ENCODE assay signal across 18 cellular contexts in the genomic region with DNA sequence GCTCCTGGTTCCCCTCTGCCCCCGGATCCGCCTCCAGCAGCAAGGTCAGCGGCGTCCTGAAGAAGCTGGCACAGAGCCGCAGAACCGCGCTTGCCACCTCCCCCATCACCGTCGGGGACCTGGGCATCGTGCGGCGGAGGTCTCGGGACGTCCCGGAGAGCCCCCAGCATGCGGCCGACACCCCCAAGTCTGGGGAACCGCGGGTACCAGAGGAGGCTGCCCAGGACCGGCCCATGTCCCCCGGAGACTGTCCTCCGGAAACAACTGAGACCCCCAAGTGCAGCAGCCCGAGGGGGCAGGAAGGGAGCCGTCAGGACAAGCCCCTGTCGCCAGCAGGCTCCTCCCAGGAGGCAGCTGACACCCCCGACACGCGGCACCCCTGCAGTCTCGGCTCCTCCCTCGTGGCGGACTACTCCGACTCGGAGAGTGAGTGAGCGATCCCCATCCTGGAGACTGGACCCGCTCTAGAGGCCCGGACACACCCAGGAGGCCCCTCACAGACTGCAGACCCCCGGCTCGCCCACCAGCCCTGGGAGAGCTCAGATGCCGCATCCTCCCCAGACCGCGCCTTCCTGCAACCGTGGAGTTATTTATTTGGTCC. TPM values are rescaled to one million over a fixed set of nuclear protein-coding genes. Genes with fewer than 3 reads are reported as not detected.
DNase-seq lines count a peak whose midpoint lies in the region; ATAC-seq, FAIRE-seq and TF ChIP-seq lines count a peak whose summit lies in the region.
"Had no signal": no experiment of that assay in that cellular context is flagged by ENCODE, and none has a peak within 500 bp of the region (broad histone marks: within the 10 kb centered on the region; RNA-seq: fewer than 3 reads in every experiment).

No MANE protein-coding gene starts in this region.

- no peak for DNase-seq in Caco-2
- DNase-seq in H9 = peak; percentile 44
- no peak for DNase-seq in K562 (ENCODE audit: extremely low read depth in 1 of 4, low spot score in 3 of 4)
- no peak for DNase-seq in neuronal stem cell (ENCODE audit: low spot score)
- DNase-seq in GM13977 (ENCODE audit: low spot score) = no peak
- no peak for DNase-seq in erythroblast (lab: John Stamatoyannopoulos, UW)
- no peak for DNase-seq in vagina (ENCODE audit: extremely low spot score in 2 of 2)
- DNase-seq: BE2C, DND-41, GM23248, HCEC 1CT, MM.1S, NCI-H1048, NCI-H1417 treated with DMSO at 0.1 percent for 48 hours, NCI-H187, SIG-M5, SK-N-SH had no signal

- H2BK5ac ChIP-seq in H9 (ENCODE audit: insufficient read length, low read length) (no peak overlapping the region), neuronal stem cell (ENCODE audit: low read length) (peak overlapping the region; percentile 66)

- intact Hi-C loops in Caco-2 (cut with micrococcal nuclease; ENCODE audit: unreplicated experiment) = no loop called here
- intact Hi-C loops in K562 (cut with micrococcal nuclease) = no loop called here
- intact Hi-C loops in vagina (cut with DNase I) = no loop called here

- H3K79me2 ChIP-seq in H9 (ENCODE audit: insufficient read depth, low read length) = no peaks in the 10 kb centered on the region
- peaks cover 28% of the 10 kb centered on the region for H3K79me2 ChIP-seq in K562 (ENCODE audit: control insufficient read depth, insufficient read depth, low read length)

- H3K4me1 Mint-ChIP-seq in Caco-2 (ENCODE audit: low read depth, unreplicated experiment) (peaks cover 9% of the 10 kb centered on the region), H9 (peaks cover 6 to 8% of the 10 kb centered on the region in 2 experiments)

- H2BK20ac ChIP-seq in H9 (ENCODE audit: low read depth, low read length, poor library complexity, severe bottlenecking) = no peak overlapping the region

- H3K9ac ChIP-seq in H9 (ENCODE audit: extremely low read depth, insufficient read length, low read length) = no peak overlapping the region
- H3K9ac ChIP-seq in K562 (ENCODE audit: insufficient read depth in 1 of 2, low read depth in 2 of 2, low read length in 2 of 2) = peak overlapping the region in 1 of 2 experiments; percentile 14; a peak in 2 of 4 replicates
- no peak overlapping the region for H3K9ac ChIP-seq in neuronal stem cell (ENCODE audit: low read depth, low read length, poor library complexity)
- H3K9ac ChIP-seq: GM23248, SK-N-SH had no signal

- H3K79me1 ChIP-seq in H9 (ENCODE audit: insufficient read depth, low read depth, low read length, poor library complexity, severe bottlenecking) (no peaks in the 10 kb centered on the region), neuronal stem cell (ENCODE audit: low read depth, low read length) (peaks cover 7% of the 10 kb centered on the region)

- H3K27ac ChIP-seq in H9 (ENCODE audit: insufficient read length, low read depth, low read length) (no peak overlapping the region), K562 (ENCODE audit: extremely low read depth, low read depth, low read length) (no peak overlapping the region), neuronal stem cell (replicated peaks; ENCODE audit: low read length) (no peak overlapping the region), vagina (no peak overlapping the region)
- H3K27ac ChIP-seq: GM23248 had no signal

- ATAC-seq in K562 = no peak
- ATAC-seq: GM12878 had no signal

- H3K36me3 ChIP-seq in Caco-2 (ENCODE audit: control insufficient read depth, insufficient read depth, low read length) (no peaks in the 10 kb centered on the region), K562 (ENCODE audit: control insufficient read depth, insufficient read depth, low read length) (peaks cover 60% of the 10 kb centered on the region; the same call in 1 of the 3 replicates), neuronal stem cell (replicated peaks in 1 of 2; ENCODE audit: control insufficient read depth in 2 of 2, insufficient read depth in 2 of 2, low read length in 2 of 2) (peaks cover 28 to 62% of the 10 kb centered on the region in 2 donors), vagina (peaks cover 0 to 49% of the 10 kb centered on the region in 2 donors)

- H4K5ac ChIP-seq in H9 (ENCODE audit: insufficient read length, low read depth, low read length) = no peak overlapping the region

- H3K23me2 ChIP-seq in H9 (ENCODE audit: insufficient read length, low read depth, low read length, poor library complexity, severe bottlenecking) = peaks cover 4% of the 10 kb centered on the region

- no peak overlapping the region for H2AFZ ChIP-seq in H9 (ENCODE audit: low read length)
- H2AFZ ChIP-seq in K562 (ENCODE audit: low read depth, low read length) = no peak overlapping the region
- H2AFZ ChIP-seq in neuronal stem cell (ENCODE audit: low read length) = no peak overlapping the region
- H2AFZ ChIP-seq: GM23248 had no signal

- TF ChIP-seq RAD21 in K562 (CRISPR knock-in tag; conservative IDR thresholded peaks at IDR 0.05 in 1 of 2, IDR thresholded peaks at IDR 0.05 in 1 of 2) = no peak

- POLR2A ChIA-PET in Caco-2 (lab: Charles Lee) (no interaction called here), K562 (lab: Yijun Ruan, JAX) (interaction anchor here (0.5 to 0.7 kb wide), 2 partner anchors 11 to 116 kb away, joined by 3 read pairs; a partner anchor contains a TSS)

- H3K4me1 ChIP-seq in Caco-2 = peaks cover 4% of the 10 kb centered on the region; the same call in 1 of the 2 replicates
- H3K4me1 ChIP-seq in H9 (ENCODE audit: insufficient read depth, low read length) = no peaks in the 10 kb centered on the region; the same call in 1 of the 2 replicates
- peaks cover 7 to 43% of the 10 kb centered on the region in 2 experiments; a peak in 3 of 5 replicates for H3K4me1 ChIP-seq in K562 (replicated peaks in 1 of 2; ENCODE audit: control insufficient read depth in 2 of 2, insufficient read depth in 2 of 2, low read length in 2 of 2)
- peaks cover 0 to 5% of the 10 kb centered on the region in 2 donors for H3K4me1 ChIP-seq in neuronal stem cell (ENCODE audit: control insufficient read depth in 2 of 2, insufficient read depth in 1 of 2, low read depth in 1 of 2, low read length in 2 of 2)
- H3K4me1 ChIP-seq in vagina = peaks cover 30% of the 10 kb centered on the region
- H3K4me1 ChIP-seq: BE2C had no signal

- H3K4me3 ChIP-seq in Caco-2 (ENCODE audit: low read depth, low read length) (no peak overlapping the region), K562 (no peak overlapping the region), neuronal stem cell (ENCODE audit: low read length in 2 of 2) (no peak overlapping the region), vagina (no peak overlapping the region)
- H3K4me3 ChIP-seq: GM12878, GM23248 had no signal

- no peaks in the 10 kb centered on the region for H3K9me1 ChIP-seq in K562 (ENCODE audit: control insufficient read depth, insufficient read depth, low read length)

- H3K9me3 ChIP-seq in Caco-2 (no peaks in the 10 kb centered on the region), H9 (ENCODE audit: control insufficient read depth, low read depth, low read length) (no peaks in the 10 kb centered on the region), K562 (replicated peaks; ENCODE audit: control insufficient read depth, insufficient read depth, low read depth, low read length) (no peaks in the 10 kb centered on the region), neuronal stem cell (replicated peaks in 1 of 2; ENCODE audit: control insufficient read depth in 2 of 2, insufficient read depth in 1 of 2, low read depth in 1 of 2, low read length in 2 of 2) (peaks cover 0 to 9% of the 10 kb centered on the region in 2 donors), vagina (no peaks in the 10 kb centered on the region)
- H3K9me3 ChIP-seq: BE2C, SK-N-SH had no signal

- H2BK15ac ChIP-seq in H9 (ENCODE audit: low read depth, low read length) (no peak overlapping the region), neuronal stem cell (ENCODE audit: low read length) (no peak overlapping the region)

- H3K4ac ChIP-seq in H9 (ENCODE audit: low read depth, low read length) (no peak overlapping the region), neuronal stem cell (ENCODE audit: low read length) (no peak overlapping the region)

- H3K18ac ChIP-seq in H9 (ENCODE audit: insufficient read length, low read depth, low read length) (no peak overlapping the region), neuronal stem cell (ENCODE audit: low read length) (no peak overlapping the region)

- H3K4me2 ChIP-seq in H9 (ENCODE audit: insufficient read depth, insufficient read length, low read length) (no peak overlapping the region), K562 (ENCODE audit: insufficient read depth, low read length) (no peak overlapping the region), neuronal stem cell (ENCODE audit: insufficient read depth, low read length, poor library complexity, severe bottlenecking) (peak overlapping the region; percentile 11)
- H3K4me2 ChIP-seq: SK-N-SH had no signal

- H3K23ac ChIP-seq in H9 (ENCODE audit: insufficient read length, low read depth, low read length) (no peak overlapping the region), neuronal stem cell (ENCODE audit: low read depth, low read length, poor library complexity) (no peak overlapping the region)

- H2AK5ac ChIP-seq in H9 (ENCODE audit: insufficient read length, low read length) (no peak overlapping the region), neuronal stem cell (ENCODE audit: low read depth, low read length) (no peak overlapping the region)

- H3K4me3 Mint-ChIP-seq in Caco-2 (ENCODE audit: unreplicated experiment) (no peak overlapping the region), H9 (no peak overlapping the region)

- TF ChIP-seq CTCF in Caco-2 (IDR thresholded peaks at IDR 0.05; ENCODE audit: insufficient read depth in 1 of 2, low read depth in 1 of 2, low read length in 1 of 2, severe bottlenecking in 1 of 2, unreplicated experiment in 1 of 2) (no peak), H9 (conservative IDR thresholded peaks at IDR 0.05) (no peak), K562 (IDR thresholded peaks at IDR 0.05 in 2 of 3, conservative IDR thresholded peaks at IDR 0.05 in 1 of 3; ENCODE audit: insufficient read depth in 2 of 3, low read depth in 1 of 3, low read length in 3 of 3) (no peak), GM13977 (IDR thresholded peaks at IDR 0.05; ENCODE audit: extremely low read depth, insufficient read depth, missing control alignments) (no peak), vagina (IDR thresholded peaks at IDR 0.05) (no peak)

- H3T11ph ChIP-seq in H9 (ENCODE audit: low read length) = no peak overlapping the region

- H3K36me3 Mint-ChIP-seq in Caco-2 (ENCODE audit: insufficient read depth, unreplicated experiment) = peaks cover 18% of the 10 kb centered on the region
- peaks cover 10 to 47% (median 46%) of the 10 kb centered on the region in 3 experiments; a peak in 6 of 7 replicates for H3K36me3 Mint-ChIP-seq in H9 (ENCODE audit: insufficient read depth in 1 of 3, low read depth in 3 of 3)

- H3K27ac Mint-ChIP-seq in Caco-2 (ENCODE audit: unreplicated experiment) (peak overlapping the region; percentile 57), H9 (no peak overlapping the region)

- H3K9me3 Mint-ChIP-seq in Caco-2 (ENCODE audit: unreplicated experiment) (no peaks in the 10 kb centered on the region), H9 (no peaks in the 10 kb centered on the region)

- H3K27me3 ChIP-seq in Caco-2 (replicated peaks; ENCODE audit: control insufficient read depth, insufficient read depth, low read length) (no peaks in the 10 kb centered on the region), H9 (ENCODE audit: insufficient read depth, low read length) (no peaks in the 10 kb centered on the region), K562 (ENCODE audit: control insufficient read depth in 2 of 2, insufficient read depth in 2 of 2, low read length in 2 of 2) (no peaks in the 10 kb centered on the region), neuronal stem cell (ENCODE audit: control insufficient read depth in 3 of 3, insufficient read depth in 3 of 3, low read depth in 1 of 3, low read length in 3 of 3) (peaks cover 0 to 6% (median 0%) of the 10 kb centered on the region in 3 experiments), vagina (no peaks in the 10 kb centered on the region)
- H3K27me3 ChIP-seq: BE2C had no signal

- H2BK120ac ChIP-seq in H9 (ENCODE audit: low read depth, low read length, poor library complexity, severe bottlenecking) = no peak overlapping the region
- no peak overlapping the region for H2BK120ac ChIP-seq in neuronal stem cell (ENCODE audit: low read depth, low read length)

- H4K91ac ChIP-seq in H9 (ENCODE audit: insufficient read length, low read depth, low read length) (no peak overlapping the region), neuronal stem cell (ENCODE audit: low read depth, low read length, poor library complexity) (no peak overlapping the region)

- no peak for TF ChIP-seq POLR2A in K562 (conservative IDR thresholded peaks at IDR 0.05)
- no peak for TF ChIP-seq POLR2A in erythroblast (IDR thresholded peaks at IDR 0.05; ENCODE audit: low read length)
- no peak for TF ChIP-seq POLR2A in vagina (IDR thresholded peaks at IDR 0.05)

- in situ Hi-C loops in K562 (cut with MboI) (no loop called here), GM13977 (cut with MboI; ENCODE audit: low pct_unique_long_range_greater_than_20kb, low sequenced_read_pairs, unreplicated experiment) (no loop called here)

- no peak overlapping the region for H3K14ac ChIP-seq in H9 (ENCODE audit: insufficient read depth, low read length)
- no peak overlapping the region for H3K14ac ChIP-seq in neuronal stem cell (ENCODE audit: low read length)

- H4K8ac ChIP-seq in H9 (replicated peaks; ENCODE audit: insufficient read length, low read depth, low read length) (no peak overlapping the region), neuronal stem cell (ENCODE audit: low read depth, low read length) (no peak overlapping the region)

- FAIRE-seq in K562 (lab: Jason Lieb, UNC) = no peak
- FAIRE-seq: GM12878 had no signal

- H2BK12ac ChIP-seq in H9 (ENCODE audit: insufficient read length, low read depth, low read length) = no peak overlapping the region
- no peak overlapping the region for H2BK12ac ChIP-seq in neuronal stem cell (ENCODE audit: low read length)

- no peak overlapping the region for H3K56ac ChIP-seq in H9 (ENCODE audit: insufficient read length, low read depth, low read length)

- CTCF ChIA-PET in Caco-2 (lab: Charles Lee) (no interaction called here), K562 (lab: Yijun Ruan, JAX; ENCODE audit: low intra/inter-chr PET ratio) (no interaction called here)

- BruUV-seq in Caco-2 (replicated peaks; lab: Mats Ljungman, UMichigan) (no TSS peak), K562 (replicated peaks; lab: Mats Ljungman, UMichigan) (no TSS peak)

- H4K20me1 ChIP-seq in H9 (ENCODE audit: control insufficient read depth, insufficient read depth, insufficient read length) (no peaks in the 10 kb centered on the region), K562 (replicated peaks; ENCODE audit: control insufficient read depth, insufficient read depth, low read length) (no peaks in the 10 kb centered on the region)

- TF ChIP-seq EP300 in K562 (IDR thresholded peaks at IDR 0.05; ENCODE audit: low read length) = no peak

- H3K27me3 Mint-ChIP-seq in Caco-2 (ENCODE audit: insufficient read depth, unreplicated experiment) (no peaks in the 10 kb centered on the region), H9 (ENCODE audit: low read depth) (peaks cover 1% of the 10 kb centered on the region)

- no CpG with 5 or more reads among the region's 42 CpGs for WGBS in H9 (ENCODE audit: extremely low coverage, insufficient read length, low lambda C conversion rate)
- 94% methylated on average over 33 of the region's 42 CpGs for WGBS in K562 (ENCODE audit: insufficient coverage, low coverage, missing lambda C conversion rate)
- WGBS in neuronal stem cell (ENCODE audit: extremely low coverage in 2 of 2, insufficient read length in 2 of 2, insufficient replicate concordance in 1 of 2), 2 donors = no CpG with 5 or more reads among the region's 42 CpGs

RNA-seq across cellular contexts. Expression of a gene that starts 1.6 kb away (rescaled TPM):
- total RNA-seq in Caco-2 (2022) (23.3 and 25.7 TPM in 2 replicates), H9 (2021) (17.2 and 19.5 TPM in 2 replicates), K562 (2014; rRNA removed) (57.4 and 68.7 TPM in 2 replicates), K562 (2014; rRNA removed; fragmentation: Illumina TruSeq; extraction: Trizol) (13.3 and 15.8 TPM in 2 replicates), K562 (2015; rRNA removed; fragmentation: Illumina TruSeq; extraction: Trizol) (30.9 and 31.6 TPM in 2 replicates), K562 (2021) (45.8 and 47.3 TPM in 2 replicates), vagina (69.0 TPM)
- 17.4 and 51.8 TPM in 2 replicates for total RNA-seq in K562 (2011; cell fraction: chromatin; rRNA removed; ENCODE audit: low replicate concordance)
- 53.4 and 56.5 TPM in 2 replicates for total RNA-seq in K562 (2011; cell fraction: nucleolus; rRNA removed)
- total RNA-seq in K562 (2011; cell fraction: nucleoplasm; rRNA removed) = 27.6 and 32.3 TPM in 2 replicates
- polyA plus RNA-seq in K562 (2011; rRNA removed) (19.3 and 27.7 TPM in 2 replicates), K562 (2014; fragmentation: Illumina TruSeq; extraction: Trizol) (28.2 and 30.0 TPM in 2 replicates), K562 (2014; fragmentation: Nextera tagmentation; extraction: Ambion mirVana) (1 to 10 TPM; 5.5 to 6.5 TPM), K562 (2014; rRNA removed) (34.7 and 43.0 TPM in 2 replicates)
- 29.0 and 63.4 TPM in 2 replicates for polyA plus RNA-seq in K562 (2011; cell fraction: cytosol; rRNA removed)
- 98.1 and 179 TPM in 2 replicates for polyA plus RNA-seq in K562 (2011; cell fraction: nucleus; rRNA removed)
- 24.2 and 27.5 TPM in 2 replicates for polyA plus RNA-seq in K562 (2012)
- polyA minus RNA-seq in K562 (2011; rRNA and poly(A)+ RNA removed) = 10.9 and 14.8 TPM in 2 replicates
- 27.6 and 28.3 TPM in 2 replicates for polyA minus RNA-seq in K562 (2011; cell fraction: cytosol; rRNA and poly(A)+ RNA removed)
- 23.2 and 23.7 TPM in 2 replicates for polyA minus RNA-seq in K562 (2011; cell fraction: nucleus; rRNA and poly(A)+ RNA removed)
- 16.3 TPM for polyA plus RNA-seq in neuronal stem cell (2013, experiment 1 of 2)
- 17.0 TPM for polyA plus RNA-seq in neuronal stem cell (2013, experiment 2 of 2)

RNA-seq across cellular contexts. Expression of a gene that starts 11.5 kb away (rescaled TPM):
- 107 and 113 TPM in 2 replicates for total RNA-seq in Caco-2 (2022)
- total RNA-seq in H9 (2021) = 127 and 129 TPM in 2 replicates
- total RNA-seq in K562 (2011; cell fraction: chromatin; rRNA removed; ENCODE audit: low replicate concordance) = 16.1 and 36.9 TPM in 2 replicates
- total RNA-seq in K562 (2011; cell fraction: nucleolus; rRNA removed) = 41.2 and 47.9 TPM in 2 replicates
- 32.6 and 42.2 TPM in 2 replicates for total RNA-seq in K562 (2011; cell fraction: nucleoplasm; rRNA removed)
- total RNA-seq in K562 (2014; rRNA removed) = 164 and 284 TPM in 2 replicates
- total RNA-seq in K562 (2014; rRNA removed; fragmentation: Illumina TruSeq; extraction: Trizol) = 63.0 and 98.5 TPM in 2 replicates
- total RNA-seq in K562 (2015; rRNA removed; fragmentation: Illumina TruSeq; extraction: Trizol) = 115 and 130 TPM in 2 replicates
- total RNA-seq in K562 (2021) = 95.9 and 109 TPM in 2 replicates
- polyA plus RNA-seq in K562 (2011; rRNA removed) = 151 and 169 TPM in 2 replicates
- 153 and 227 TPM in 2 replicates for polyA plus RNA-seq in K562 (2011; cell fraction: cytosol; rRNA removed)
- polyA plus RNA-seq in K562 (2011; cell fraction: nucleus; rRNA removed) = 87.2 and 100 TPM in 2 replicates
- polyA plus RNA-seq in K562 (2012) = 146 and 190 TPM in 2 replicates
- polyA plus RNA-seq in K562 (2014; fragmentation: Illumina TruSeq; extraction: Trizol) = 205 and 214 TPM in 2 replicates
- 100 to 1,000 TPM; 416 to 441 TPM for polyA plus RNA-seq in K562 (2014; fragmentation: Nextera tagmentation; extraction: Ambion mirVana)
- polyA plus RNA-seq in K562 (2014; rRNA removed) = 197 and 206 TPM in 2 replicates
- 24.1 and 41.5 TPM in 2 replicates for polyA minus RNA-seq in K562 (2011; rRNA and poly(A)+ RNA removed)
- 58.9 and 66.1 TPM in 2 replicates for polyA minus RNA-seq in K562 (2011; cell fraction: cytosol; rRNA and poly(A)+ RNA removed)
- 14.9 and 21.1 TPM in 2 replicates for polyA minus RNA-seq in K562 (2011; cell fraction: nucleus; rRNA and poly(A)+ RNA removed)
- polyA plus RNA-seq in neuronal stem cell (2013, experiment 1 of 2) = 240 TPM
- 222 TPM for polyA plus RNA-seq in neuronal stem cell (2013, experiment 2 of 2)
- 189 TPM for total RNA-seq in vagina

RNA-seq across cellular contexts. Expression of a gene that starts 32.5 kb away (rescaled TPM):
- total RNA-seq in Caco-2 (2022) (4.0 and 5.7 TPM in 2 replicates), H9 (2021) (50.7 and 53.1 TPM in 2 replicates), K562 (2014; rRNA removed) (1.0 and 1.3 TPM in 2 replicates), K562 (2014; rRNA removed; fragmentation: Illumina TruSeq; extraction: Trizol) (0.22 and 0.25 TPM in 2 replicates), K562 (2015; rRNA removed; fragmentation: Illumina TruSeq; extraction: Trizol) (0.25 and 0.57 TPM in 2 replicates), K562 (2021) (3.5 and 3.7 TPM in 2 replicates), vagina (13.0 TPM)
- 1.5 and 4.2 TPM in 2 replicates for total RNA-seq in K562 (2011; cell fraction: chromatin; rRNA removed; ENCODE audit: low replicate concordance)
- 3.5 and 3.7 TPM in 2 replicates for total RNA-seq in K562 (2011; cell fraction: nucleolus; rRNA removed)
- 1.9 and 2.8 TPM in 2 replicates for total RNA-seq in K562 (2011; cell fraction: nucleoplasm; rRNA removed)
- polyA plus RNA-seq in K562 (2011; rRNA removed) (0.67 and 1.0 TPM in 2 replicates), K562 (2014; fragmentation: Illumina TruSeq; extraction: Trizol) (0.79 and 1.7 TPM in 2 replicates), K562 (2014; fragmentation: Nextera tagmentation; extraction: Ambion mirVana) (not detected), K562 (2014; rRNA removed) (1.1 and 2.1 TPM in 2 replicates)
- 0.81 and 2.0 TPM in 2 replicates for polyA plus RNA-seq in K562 (2011; cell fraction: cytosol; rRNA removed)
- 1.5 and 4.5 TPM in 2 replicates for polyA plus RNA-seq in K562 (2011; cell fraction: nucleus; rRNA removed)
- 1.3 and 3.5 TPM in 2 replicates for polyA plus RNA-seq in K562 (2012)
- polyA minus RNA-seq in K562 (2011; rRNA and poly(A)+ RNA removed) = 0.54 and 0.98 TPM in 2 replicates
- 3.0 and 5.0 TPM in 2 replicates for polyA minus RNA-seq in K562 (2011; cell fraction: cytosol; rRNA and poly(A)+ RNA removed)
- 1.5 and 1.7 TPM in 2 replicates for polyA minus RNA-seq in K562 (2011; cell fraction: nucleus; rRNA and poly(A)+ RNA removed)
- polyA plus RNA-seq in neuronal stem cell (2013, experiment 1 of 2) = 16.2 TPM
- polyA plus RNA-seq in neuronal stem cell (2013, experiment 2 of 2) = 16.7 TPM
